In genomic region chr1:246588322-246588721, GRCh38 we compare ENCODE assay signal across 11 cellular contexts. TPM values are rescaled to one million over a fixed set of nuclear protein-coding genes. Genes with fewer than 3 reads are reported as not detected.
DNase-seq lines count a peak whose midpoint lies in the region; ATAC-seq and TF ChIP-seq lines count a peak whose summit lies in the region.
"Had no signal": no experiment of that assay in that cellular context is flagged by ENCODE, and none has a peak within 500 bp of the region (broad histone marks: within the 10 kb centered on the region; RNA-seq: fewer than 3 reads in every experiment).

No MANE protein-coding gene starts in this region.

- intact Hi-C loops in HCT116 (cut with micrococcal nuclease): no loop called here
- intact Hi-C loops in PC-3 (cut with micrococcal nuclease): no loop called here
- intact Hi-C loops in sigmoid colon (cut with DNase I): no loop called here

- H2AFZ ChIP-seq in HCT116 (ENCODE audit: low read depth, low read length, poor library complexity, severe bottlenecking) (no peak overlapping the region), PC-3 (ENCODE audit: low read length) (no peak overlapping the region)

- no peak overlapping the region for H3K4me2 ChIP-seq in HCT116 (ENCODE audit: low read length)
- no peak overlapping the region for H3K4me2 ChIP-seq in PC-3 (ENCODE audit: low read length)

- H3K9me2 ChIP-seq in HCT116 (ENCODE audit: insufficient read depth) (no peaks in the 10 kb centered on the region), PC-3 (replicated peaks; ENCODE audit: low read length) (no peaks in the 10 kb centered on the region)

- no peaks in the 10 kb centered on the region for H4K20me1 ChIP-seq in HCT116 (ENCODE audit: insufficient read depth)
- no peaks in the 10 kb centered on the region for H4K20me1 ChIP-seq in PC-3 (ENCODE audit: low read length)

- H3K4me3 ChIP-seq in HCT116 (replicated peaks in 1 of 2; ENCODE audit: low read depth in 1 of 2, low read length in 2 of 2): no peak overlapping the region
- no peak overlapping the region for H3K4me3 ChIP-seq in PC-3 (ENCODE audit: low read length)
- no peak overlapping the region for H3K4me3 ChIP-seq in epithelial cell of esophagus (ENCODE audit: low read length)
- H3K4me3 ChIP-seq in sigmoid colon: no peak overlapping the region

- H3K4me1 ChIP-seq in HCT116 (ENCODE audit: control insufficient read depth in 1 of 2, insufficient read depth in 2 of 2, low read length in 2 of 2): no peaks in the 10 kb centered on the region
- H3K4me1 ChIP-seq in PC-3 (ENCODE audit: insufficient read depth, low read length): peaks cover 18% of the 10 kb centered on the region
- peaks cover 0 to 64% (median 47%) of the 10 kb centered on the region in 4 donors for H3K4me1 ChIP-seq in sigmoid colon

- BruUV-seq in HCT116 (replicated peaks; lab: Mats Ljungman, UMichigan) (no TSS peak), PC-3 (replicated peaks; lab: Mats Ljungman, UMichigan) (no TSS peak)

- RAD21 ChIA-PET in HCT116 (lab: Charles Lee; ENCODE audit: low non-redundant PET in 1 of 2, low total read pairs in 2 of 2, uncharacterized antibody in 2 of 2, unreplicated experiment in 2 of 2): no interaction called here

- H3K9ac ChIP-seq in HCT116 (ENCODE audit: low read length) (no peak overlapping the region), PC-3 (ENCODE audit: low read length) (no peak overlapping the region)

- ATAC-seq in HCT116 (no peak), PC-3 (peak; percentile 99), HG02884 (IDR thresholded peaks at IDR 0.05; ENCODE audit: unreplicated experiment) (no peak), HG02885 (IDR thresholded peaks at IDR 0.05; ENCODE audit: poor library complexity, unreplicated experiment) (no peak)
- ATAC-seq: T-cell had no signal

- H3K79me2 ChIP-seq in HCT116 (ENCODE audit: insufficient read depth, low read length): peaks cover 3% of the 10 kb centered on the region
- H3K79me2 ChIP-seq in PC-3 (ENCODE audit: low read length): peaks cover 32% of the 10 kb centered on the region

- H3K36me3 ChIP-seq in HCT116 (ENCODE audit: control insufficient read depth in 1 of 2, insufficient read depth in 2 of 2, low read length in 2 of 2) (no peaks in the 10 kb centered on the region), PC-3 (ENCODE audit: low read depth, low read length) (peaks cover 7% of the 10 kb centered on the region; the same call in 1 of the 2 replicates), sigmoid colon (peaks cover 0 to 11% (median 0%) of the 10 kb centered on the region in 4 donors)

- DNase-seq in HCT116 (ENCODE audit: low read depth, low spot score): no peak
- peak; percentile 94 for DNase-seq in PC-3
- DNase-seq in epithelial cell of esophagus (ENCODE audit: low read depth): peak; percentile 85
- DNase-seq in sigmoid colon: no peak
- no peak for DNase-seq in caudate nucleus (lab: John Stamatoyannopoulos, UW)
- DNase-seq: activated CD4-positive, alpha-beta memory T cell treated with anti-CD3 and anti-CD28 coated beads, Interleukin-2, amount 10 ng/mL, durations not matched to agents 7 days and 5 days; COR-L47; NCI-H524; T-cell had no signal

- no peak for TF ChIP-seq RAD21 in HCT116 (IDR thresholded peaks at IDR 0.05; ENCODE audit: low read depth)

- CTCF ChIA-PET in HCT116 (lab: Charles Lee) (no interaction called here), PC-3 (lab: Charles Lee) (no interaction called here)

- H3K27ac ChIP-seq in HCT116 (ENCODE audit: low read depth, low read length) (no peak overlapping the region), PC-3 (ENCODE audit: low read length) (peak overlapping the region; percentile 4), sigmoid colon (peak overlapping the region; percentile 65 to 78 (median 70)), caudate nucleus (ENCODE audit: low read depth, low read length) (no peak overlapping the region)

- no peaks in the 10 kb centered on the region for H3F3A ChIP-seq in PC-3 (ENCODE audit: low read length, unreplicated experiment)

- TF ChIP-seq CTCF in HCT116 (IDR thresholded peaks at IDR 0.05 in 2 of 3, conservative IDR thresholded peaks at IDR 0.05 in 1 of 3; ENCODE audit: borderline replicate concordance in 1 of 3, insufficient read depth in 1 of 3, low read depth in 2 of 3, low read length in 2 of 3): no peak
- no peak for TF ChIP-seq CTCF in PC-3 (conservative IDR thresholded peaks at IDR 0.05; ENCODE audit: low read depth, low read length)
- no peak for TF ChIP-seq CTCF in epithelial cell of esophagus (IDR thresholded peaks at IDR 0.05; ENCODE audit: insufficient read depth, low read depth, low read length, missing control alignments)
- TF ChIP-seq CTCF in sigmoid colon (IDR thresholded peaks at IDR 0.05): no peak

- POLR2A ChIA-PET in HCT116 (lab: Charles Lee) (no interaction called here), PC-3 (lab: Charles Lee; ENCODE audit: unreplicated experiment) (no interaction called here)

- no peak for TF ChIP-seq POLR2A in HCT116 (IDR thresholded peaks at IDR 0.05; ENCODE audit: borderline replicate concordance, extremely low read depth, insufficient read depth, insufficient read length)
- no peak for TF ChIP-seq POLR2A in sigmoid colon (IDR thresholded peaks at IDR 0.05)

- TF ChIP-seq EP300 in sigmoid colon (IDR thresholded peaks at IDR 0.05): no peak

- WGBS in sigmoid colon, 2 donors: 86 to 92% methylated on average over 1 of the region's 1 CpG

- H3K9me3 ChIP-seq in HCT116 (ENCODE audit: control insufficient read depth in 1 of 2, insufficient read depth in 1 of 2, low read depth in 1 of 2, low read length in 2 of 2) (no peaks in the 10 kb centered on the region), PC-3 (ENCODE audit: low read length) (no peaks in the 10 kb centered on the region), sigmoid colon (no peaks in the 10 kb centered on the region)

- H3K27me3 ChIP-seq in HCT116 (ENCODE audit: insufficient read depth, low read length) (no peaks in the 10 kb centered on the region), PC-3 (ENCODE audit: low read length) (no peaks in the 10 kb centered on the region), sigmoid colon (no peaks in the 10 kb centered on the region)

TF ChIP-seq in HCT116, 20 proteins besides CTCF, POLR2A, EP300 and RAD21:
- TF ChIP-seq EZH2 (IDR thresholded peaks at IDR 0.05): no peak
- peak; percentile 53; the same call in 1 of the 2 replicates for TF ChIP-seq SRF (IDR thresholded peaks at IDR 0.05; ENCODE audit: low read depth)

RNA-seq across cellular contexts. Expression of gene CNST, which starts 22.1 kb away (rescaled TPM):
- total RNA-seq in HCT116 (2021; ENCODE audit: unreplicated experiment) (13.5 TPM), PC-3 (2014; rRNA removed) (13.5 and 15.0 TPM in 2 replicates), sigmoid colon (10 to 100 TPM; 26.0 to 39.2 (median 31.9) TPM)
- polyA plus RNA-seq in HCT116 (2012): 4.3 and 5.0 TPM in 2 replicates
- polyA plus RNA-seq in sigmoid colon: 10 to 100 TPM in 2 of 3 donors, 1 to 10 TPM in 1; 9.0 to 15.3 (median 15.1) TPM

RNA-seq across cellular contexts. Expression of gene TFB2M, which starts 22.3 kb away (rescaled TPM):
- total RNA-seq in HCT116 (2021; ENCODE audit: unreplicated experiment): 24.4 TPM
- 6.8 and 9.3 TPM in 2 replicates for polyA plus RNA-seq in HCT116 (2012)
- 30.7 and 47.0 TPM in 2 replicates for total RNA-seq in PC-3 (2014; rRNA removed)
- 10 to 100 TPM in 3 of 4 donors, 1 to 10 TPM in 1; 4.7 to 13.9 (median 12.6) TPM for total RNA-seq in sigmoid colon
- 10 to 100 TPM; 10.1 to 18.5 (median 15.0) TPM for polyA plus RNA-seq in sigmoid colon

Comparison
In these comparisons a context has a peak if more than half of its experiments do, and no peak if none do; other contexts are left out.
1. DNase-seq: peak in PC-3 (single experiment) and epithelial cell of esophagus (single experiment); none in HCT116 (single experiment), sigmoid colon (single experiment) and caudate nucleus (0 of 61).
2. H3K27ac ChIP-seq: peak in PC-3 (single experiment) and sigmoid colon (4 of 4); none in HCT116 (single experiment) and caudate nucleus (single experiment).